ENCODE assay signal across 20 cellular contexts in the genomic region with DNA sequence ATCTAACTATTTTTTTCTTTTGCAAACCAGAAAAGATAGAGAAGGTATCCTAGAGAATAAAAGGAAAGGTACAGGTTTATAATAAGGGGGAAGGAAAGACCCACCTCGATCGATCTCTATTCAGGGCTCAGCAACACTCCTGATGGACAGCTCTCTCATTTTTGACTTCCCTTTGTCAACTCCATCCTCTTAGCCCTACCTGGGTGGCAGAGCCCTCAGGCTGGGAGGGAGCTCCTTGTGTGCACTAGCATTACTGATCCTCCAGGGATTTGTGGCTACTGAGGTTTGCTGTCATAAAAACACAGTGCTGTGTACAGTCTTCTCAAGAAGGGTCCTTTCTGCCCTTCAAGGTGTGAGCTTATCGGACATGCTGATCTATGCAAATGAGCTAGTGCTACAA.
DNase-seq lines count a peak whose midpoint lies in the region; ATAC-seq lines count a peak whose summit lies in the region.
"Had no signal": no experiment of that assay in that cellular context is flagged by ENCODE, and none has a peak within 500 bp of the region (broad histone marks: within the 10 kb centered on the region; RNA-seq: fewer than 3 reads in every experiment).

No MANE protein-coding gene starts in this region.

- H3K4me1 ChIP-seq in HUES64 (ENCODE audit: insufficient read depth, low read length) = peaks cover 27% of the 10 kb centered on the region
- peaks cover 2% of the 10 kb centered on the region for H3K4me1 ChIP-seq in NT2/D1 (ENCODE audit: insufficient read depth, insufficient read length)

- no peaks in the 10 kb centered on the region for H3K36me3 ChIP-seq in H7 (replicated peaks; ENCODE audit: control insufficient read depth, insufficient read depth, low read length)
- no peaks in the 10 kb centered on the region for H3K36me3 ChIP-seq in HUES64 (ENCODE audit: insufficient read depth, low read length)
- no peaks in the 10 kb centered on the region for H3K36me3 ChIP-seq in NT2/D1 (ENCODE audit: insufficient read depth, insufficient read length, low read length)
- H3K36me3 ChIP-seq: BLaER1 treated with 17β-estradiol and CSF1 and Interleukin-3, amounts not matched to agents 10 nM and 100 nM had no signal

- 39% methylated on average over 1 of the region's 3 CpGs for WGBS in HUES64

- H3K9ac ChIP-seq in HUES64 (ENCODE audit: low read depth, low read length) = no peak overlapping the region
- H3K9ac ChIP-seq in NT2/D1 (ENCODE audit: insufficient read length, low read depth) = no peak overlapping the region
- H3K9ac ChIP-seq: BLaER1 treated with 17β-estradiol and CSF1 and Interleukin-3, amounts not matched to agents 10 nM and 100 nM had no signal

- H3K27me3 ChIP-seq in H7 (ENCODE audit: control insufficient read depth, insufficient read depth, low read length) (no peaks in the 10 kb centered on the region), HUES64 (ENCODE audit: insufficient read depth, low read length) (no peaks in the 10 kb centered on the region), NT2/D1 (ENCODE audit: insufficient read depth, insufficient read length) (no peaks in the 10 kb centered on the region)

- H3K4me3 ChIP-seq in H7 (ENCODE audit: insufficient read depth, low read depth, low read length) (no peak overlapping the region), HUES64 (ENCODE audit: low read length) (no peak overlapping the region), NT2/D1 (ENCODE audit: insufficient read length, low read depth) (peak overlapping the region; percentile 4)
- H3K4me3 ChIP-seq: BLaER1 treated with 17β-estradiol and CSF1 and Interleukin-3, amounts not matched to agents 10 nM and 100 nM had no signal

- ATAC-seq in GM18907 (IDR thresholded peaks at IDR 0.05; ENCODE audit: unreplicated experiment) (no peak), HG02588 (IDR thresholded peaks at IDR 0.05; ENCODE audit: unreplicated experiment) (no peak), HG03159 (IDR thresholded peaks at IDR 0.05; ENCODE audit: unreplicated experiment) (no peak)
- ATAC-seq: CD8-positive, alpha-beta T cell; HCT116; HepG2; Panc1 had no signal

- H3K27ac ChIP-seq in HUES64 (ENCODE audit: low read depth, low read length) = peak overlapping the region; percentile 66; the same call in 1 of the 2 replicates
- H3K27ac ChIP-seq: BLaER1 treated with 17β-estradiol and CSF1 and Interleukin-3, amounts not matched to agents 10 nM and 100 nM had no signal

- DNase-seq in H7 (peak; percentile 44), NT2/D1 (ENCODE audit: low read depth, low spot score) (no peak), iPS-NIHi7 (ENCODE audit: extremely low spot score) (peak; percentile 43)
- DNase-seq: Calu3; CD8-positive, alpha-beta T cell; DMS53; KBM-7; NCI-H2029 treated with DMSO at 0.1 percent for 48 hours; NCI-H345; NCI-H524 treated with DMSO at 0.1 percent for 48 hours; SW 1271; T-helper 2 cell had no signal

- H3K9me3 ChIP-seq in HUES64 (ENCODE audit: insufficient read depth, low read depth, low read length) (no peaks in the 10 kb centered on the region), NT2/D1 (ENCODE audit: insufficient read depth, low read length) (no peaks in the 10 kb centered on the region)
